2 cellular contexts compared by ENCODE assay signal in the genomic region with DNA sequence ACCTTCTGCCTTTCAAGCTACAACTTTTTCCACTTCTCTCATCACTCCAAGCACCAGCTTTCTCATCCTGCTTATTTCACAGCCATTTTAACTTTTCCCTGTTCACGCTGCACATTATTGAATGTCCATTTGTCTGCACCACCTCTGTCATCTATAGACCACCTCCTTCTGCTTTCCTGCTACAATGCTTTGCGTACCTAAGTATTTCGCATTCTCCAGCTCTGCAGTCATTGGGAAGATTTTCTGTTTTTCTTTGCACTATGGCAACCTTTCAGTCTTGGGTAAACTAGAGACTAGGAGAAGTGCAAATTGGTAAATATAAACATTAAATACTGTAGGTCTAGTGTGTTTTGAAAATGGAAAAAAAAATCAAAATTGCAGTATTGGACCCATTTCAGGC.
TF ChIP-seq lines count a peak whose summit lies in the region.

No MANE protein-coding gene starts in this region.

TF ChIP-seq in SK-N-SH, 30 proteins besides CTCF, POLR2A, EP300 and RAD21 (continued from another document):
- no peak for TF ChIP-seq FOXM1 (IDR thresholded peaks at IDR 0.05; ENCODE audit: low read depth)
- TF ChIP-seq SMC3 (IDR thresholded peaks at IDR 0.05; ENCODE audit: low read depth, low read length) = no peak
- TF ChIP-seq GATA2 (CRISPR knock-in tag; IDR thresholded peaks at IDR 0.05) = no peak
- TF ChIP-seq IRF3 (IDR thresholded peaks at IDR 0.05; ENCODE audit: low read depth, low read length) = no peak
- TF ChIP-seq TEAD4 (IDR thresholded peaks at IDR 0.05; ENCODE audit: borderline replicate concordance, insufficient read depth) = no peak
- TF ChIP-seq, protein P1, sequence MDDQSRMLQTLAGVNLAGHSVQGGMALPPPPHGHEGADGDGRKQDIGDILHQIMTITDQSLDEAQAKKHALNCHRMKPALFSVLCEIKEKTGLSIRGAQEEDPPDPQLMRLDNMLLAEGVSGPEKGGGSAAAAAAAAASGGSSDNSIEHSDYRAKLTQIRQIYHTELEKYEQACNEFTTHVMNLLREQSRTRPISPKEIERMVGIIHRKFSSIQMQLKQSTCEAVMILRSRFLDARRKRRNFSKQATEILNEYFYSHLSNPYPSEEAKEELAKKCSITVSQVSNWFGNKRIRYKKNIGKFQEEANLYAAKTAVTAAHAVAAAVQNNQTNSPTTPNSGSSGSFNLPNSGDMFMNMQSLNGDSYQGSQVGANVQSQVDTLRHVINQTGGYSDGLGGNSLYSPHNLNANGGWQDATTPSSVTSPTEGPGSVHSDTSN (IDR thresholded peaks at IDR 0.05) = no peak
- no peak for TF ChIP-seq NRF1 (IDR thresholded peaks at IDR 0.05; ENCODE audit: low read depth, low read length)
- no peak for TF ChIP-seq RCOR1 (IDR thresholded peaks at IDR 0.05; ENCODE audit: low read length)
- TF ChIP-seq NFIC (IDR thresholded peaks at IDR 0.05; ENCODE audit: borderline replicate concordance) = no peak
- no peak for TF ChIP-seq POLR2AphosphoS5 (IDR thresholded peaks at IDR 0.05; ENCODE audit: low read depth, low read length)
- TF ChIP-seq TAF1 (IDR thresholded peaks at IDR 0.05; ENCODE audit: borderline replicate concordance, low read depth, low read length) = no peak
- TF ChIP-seq YY1 (IDR thresholded peaks at IDR 0.05; ENCODE audit: low read depth) = no peak

TF ChIP-seq in SK-N-SH treated with all-trans-retinoic acid at 6 μM for 48 hours, 23 proteins besides CTCF, POLR2A, EP300 and RAD21 (continued from another document):
- TF ChIP-seq POU6F1 (CRISPR knock-in tag; IDR thresholded peaks at IDR 0.05; ENCODE audit: borderline replicate concordance, low read depth) (no peak), ZNF565 (CRISPR knock-in tag; conservative IDR thresholded peaks at IDR 0.05; ENCODE audit: low read depth) (no peak), ZNF8 (CRISPR knock-in tag; IDR thresholded peaks at IDR 0.05) (no peak), PPARA (CRISPR knock-in tag; IDR thresholded peaks at IDR 0.05; ENCODE audit: borderline replicate concordance) (no peak), PATZ1 (CRISPR knock-in tag; IDR thresholded peaks at IDR 0.05; ENCODE audit: borderline replicate concordance) (no peak), ISL1 (CRISPR knock-in tag; IDR thresholded peaks at IDR 0.05) (no peak), ZFP3 (CRISPR knock-in tag; IDR thresholded peaks at IDR 0.05) (no peak), ZC3H10 (CRISPR knock-in tag; IDR thresholded peaks at IDR 0.05) (no peak), CSDC2 (CRISPR knock-in tag; IDR thresholded peaks at IDR 0.05) (no peak), GLIS3 (CRISPR knock-in tag; IDR thresholded peaks at IDR 0.05) (no peak)
- TF ChIP-seq, protein P2, sequence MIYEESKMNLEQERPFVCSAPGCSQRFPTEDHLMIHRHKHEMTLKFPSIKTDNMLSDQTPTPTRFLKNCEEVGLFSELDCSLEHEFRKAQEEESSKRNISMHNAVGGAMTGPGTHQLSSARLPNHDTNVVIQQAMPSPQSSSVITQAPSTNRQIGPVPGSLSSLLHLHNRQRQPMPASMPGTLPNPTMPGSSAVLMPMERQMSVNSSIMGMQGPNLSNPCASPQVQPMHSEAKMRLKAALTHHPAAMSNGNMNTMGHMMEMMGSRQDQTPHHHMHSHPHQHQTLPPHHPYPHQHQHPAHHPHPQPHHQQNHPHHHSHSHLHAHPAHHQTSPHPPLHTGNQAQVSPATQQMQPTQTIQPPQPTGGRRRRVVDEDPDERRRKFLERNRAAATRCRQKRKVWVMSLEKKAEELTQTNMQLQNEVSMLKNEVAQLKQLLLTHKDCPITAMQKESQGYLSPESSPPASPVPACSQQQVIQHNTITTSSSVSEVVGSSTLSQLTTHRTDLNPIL (CRISPR knock-in tag; IDR thresholded peaks at IDR 0.05; ENCODE audit: low read depth) = no peak
- TF ChIP-seq, protein P3, sequence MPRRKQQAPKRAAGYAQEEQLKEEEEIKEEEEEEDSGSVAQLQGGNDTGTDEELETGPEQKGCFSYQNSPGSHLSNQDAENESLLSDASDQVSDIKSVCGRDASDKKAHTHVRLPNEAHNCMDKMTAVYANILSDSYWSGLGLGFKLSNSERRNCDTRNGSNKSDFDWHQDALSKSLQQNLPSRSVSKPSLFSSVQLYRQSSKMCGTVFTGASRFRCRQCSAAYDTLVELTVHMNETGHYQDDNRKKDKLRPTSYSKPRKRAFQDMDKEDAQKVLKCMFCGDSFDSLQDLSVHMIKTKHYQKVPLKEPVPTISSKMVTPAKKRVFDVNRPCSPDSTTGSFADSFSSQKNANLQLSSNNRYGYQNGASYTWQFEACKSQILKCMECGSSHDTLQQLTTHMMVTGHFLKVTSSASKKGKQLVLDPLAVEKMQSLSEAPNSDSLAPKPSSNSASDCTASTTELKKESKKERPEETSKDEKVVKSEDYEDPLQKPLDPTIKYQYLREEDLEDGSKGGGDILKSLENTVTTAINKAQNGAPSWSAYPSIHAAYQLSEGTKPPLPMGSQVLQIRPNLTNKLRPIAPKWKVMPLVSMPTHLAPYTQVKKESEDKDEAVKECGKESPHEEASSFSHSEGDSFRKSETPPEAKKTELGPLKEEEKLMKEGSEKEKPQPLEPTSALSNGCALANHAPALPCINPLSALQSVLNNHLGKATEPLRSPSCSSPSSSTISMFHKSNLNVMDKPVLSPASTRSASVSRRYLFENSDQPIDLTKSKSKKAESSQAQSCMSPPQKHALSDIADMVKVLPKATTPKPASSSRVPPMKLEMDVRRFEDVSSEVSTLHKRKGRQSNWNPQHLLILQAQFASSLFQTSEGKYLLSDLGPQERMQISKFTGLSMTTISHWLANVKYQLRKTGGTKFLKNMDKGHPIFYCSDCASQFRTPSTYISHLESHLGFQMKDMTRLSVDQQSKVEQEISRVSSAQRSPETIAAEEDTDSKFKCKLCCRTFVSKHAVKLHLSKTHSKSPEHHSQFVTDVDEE (CRISPR knock-in tag; IDR thresholded peaks at IDR 0.05) = no peak
